8 cellular contexts compared by ENCODE assay signal in genomic region chr2:233419626-233420431, GRCh38.
A peak's percentile ranks its signal among the peaks of the same experiment; 100 is the strongest.
DNase-seq lines count a peak whose midpoint lies in the region; FAIRE-seq and TF ChIP-seq lines count a peak whose summit lies in the region.

No MANE protein-coding gene starts in this region.

- H2BK5ac ChIP-seq in H9 (ENCODE audit: insufficient read length, low read length): no peak overlapping the region

- H2BK20ac ChIP-seq in H9 (ENCODE audit: low read depth, low read length, poor library complexity, severe bottlenecking): no peak overlapping the region

- peak overlapping the region; percentile 21 for H3K18ac ChIP-seq in H9 (ENCODE audit: insufficient read length, low read depth, low read length)

- no peak overlapping the region for H2AK5ac ChIP-seq in H9 (ENCODE audit: insufficient read length, low read length)

- H3K27me3 Mint-ChIP-seq in H9 (ENCODE audit: low read depth): no peaks in the 10 kb centered on the region

- no peaks in the 10 kb centered on the region for H3K9me3 ChIP-seq in H9 (ENCODE audit: control insufficient read depth, low read depth, low read length)
- no peaks in the 10 kb centered on the region for H3K9me3 ChIP-seq in small intestine (ENCODE audit: control insufficient read depth, low read depth)
- no peaks in the 10 kb centered on the region for H3K9me3 ChIP-seq in A673 (ENCODE audit: low read depth, low read length, poor library complexity, severe bottlenecking)

- peaks cover 32 to 41% of the 10 kb centered on the region in 2 experiments for H3K4me1 Mint-ChIP-seq in H9

- H3K36me3 Mint-ChIP-seq in H9 (ENCODE audit: insufficient read depth in 1 of 3, low read depth in 3 of 3): no peaks in the 10 kb centered on the region; a peak in 1 of 7 replicates

- no peak for TF ChIP-seq CTCF in H9 (conservative IDR thresholded peaks at IDR 0.05)
- TF ChIP-seq CTCF in WI38 (IDR thresholded peaks at IDR 0.05; ENCODE audit: low read depth, low read length): no peak
- no peak for TF ChIP-seq CTCF in fibroblast of pulmonary artery (IDR thresholded peaks at IDR 0.05; ENCODE audit: low read length, missing control alignments)
- no peak for TF ChIP-seq CTCF in A673 (conservative IDR thresholded peaks at IDR 0.05; ENCODE audit: low read depth, low read length)

- no peak overlapping the region for H4K8ac ChIP-seq in H9 (replicated peaks; ENCODE audit: insufficient read length, low read depth, low read length)

- FAIRE-seq in small intestine (lab: Jason Lieb, UNC): no peak

- H4K5ac ChIP-seq in H9 (ENCODE audit: insufficient read length, low read depth, low read length): no peak overlapping the region

- BruUV-seq in A673 (replicated peaks; lab: Mats Ljungman, UMichigan): no TSS peak

- POLR2A ChIA-PET in A673 (lab: Charles Lee; ENCODE audit: low non-redundant PET): no interaction called here

- H3K23ac ChIP-seq in H9 (ENCODE audit: insufficient read length, low read depth, low read length): no peak overlapping the region

- H3K4me1 ChIP-seq in H9 (ENCODE audit: insufficient read depth, low read length) (peaks cover 8% of the 10 kb centered on the region; the same call in 1 of the 2 replicates), small intestine (ENCODE audit: control insufficient read depth in 2 of 2, insufficient read depth in 1 of 2, low read depth in 1 of 2, low read length in 1 of 2) (peaks cover 23 to 39% of the 10 kb centered on the region in 2 donors), A673 (ENCODE audit: insufficient read depth, low read length, poor library complexity, severe bottlenecking) (peaks cover 41% of the 10 kb centered on the region)

- no peak overlapping the region for H3K9ac ChIP-seq in H9 (ENCODE audit: extremely low read depth, insufficient read length, low read length)

- H3K4me2 ChIP-seq in H9 (ENCODE audit: insufficient read depth, insufficient read length, low read length): no peak overlapping the region

- no peak overlapping the region for H2BK12ac ChIP-seq in H9 (ENCODE audit: insufficient read length, low read depth, low read length)

- H3T11ph ChIP-seq in H9 (ENCODE audit: low read length): no peak overlapping the region

- no CpG with 5 or more reads among the region's 10 CpGs for WGBS in H9 (ENCODE audit: extremely low coverage, insufficient read length, low lambda C conversion rate)
- 64 to 84% (median 74%) methylated on average over 10 of the region's 10 CpGs for WGBS in small intestine, 3 donors

- peak overlapping the region; percentile 59 for H3K14ac ChIP-seq in H9 (ENCODE audit: insufficient read depth, low read length)

- no peak overlapping the region for H4K91ac ChIP-seq in H9 (ENCODE audit: insufficient read length, low read depth, low read length)

- H3K27ac Mint-ChIP-seq in H9: peak overlapping the region in 2 of 3 experiments; percentile 77 to 92; a peak in 6 of 7 replicates

- no peaks in the 10 kb centered on the region for H3K23me2 ChIP-seq in H9 (ENCODE audit: insufficient read length, low read depth, low read length, poor library complexity, severe bottlenecking)

- no peak overlapping the region for H2BK120ac ChIP-seq in H9 (ENCODE audit: low read depth, low read length, poor library complexity, severe bottlenecking)

- no peak overlapping the region for H3K56ac ChIP-seq in H9 (ENCODE audit: insufficient read length, low read depth, low read length)

- H4K20me1 ChIP-seq in H9 (ENCODE audit: control insufficient read depth, insufficient read depth, insufficient read length): peaks cover 2% of the 10 kb centered on the region

- no peak overlapping the region for H2BK15ac ChIP-seq in H9 (ENCODE audit: low read depth, low read length)

- no peak for DNase-seq in H9
- peak; percentile 23 for DNase-seq in fibroblast of pulmonary artery (ENCODE audit: low read depth)
- DNase-seq in stimulated activated naive CD4-positive, alpha-beta T cell treated with Interleukin-2 at 50 U/mL for 16 hours (lab: John Stamatoyannopoulos, UW): peak; percentile 25
- no peak for DNase-seq in NCI-H2196 treated with DMSO at 0.1 percent for 48 hours (lab: John Stamatoyannopoulos, UW; ENCODE audit: unreplicated experiment)
- no peak for DNase-seq in mucosa of gallbladder (ENCODE audit: low spot score)
- no peak for DNase-seq in small intestine
- no peak for DNase-seq in A673 (ENCODE audit: low spot score)

- CTCF ChIA-PET in A673 (lab: Charles Lee): no interaction called here

- H3K27me3 ChIP-seq in H9 (ENCODE audit: insufficient read depth, low read length) (no peaks in the 10 kb centered on the region), small intestine (ENCODE audit: control insufficient read depth in 2 of 2, insufficient read depth in 2 of 2, low read length in 2 of 2) (no peaks in the 10 kb centered on the region), A673 (replicated peaks; ENCODE audit: insufficient read depth, low read depth, low read length, poor library complexity) (no peaks in the 10 kb centered on the region)

- H3K79me1 ChIP-seq in H9 (ENCODE audit: insufficient read depth, low read depth, low read length, poor library complexity, severe bottlenecking): no peaks in the 10 kb centered on the region

- H2AFZ ChIP-seq in H9 (ENCODE audit: low read length): no peak overlapping the region

- no peaks in the 10 kb centered on the region for H3K79me2 ChIP-seq in H9 (ENCODE audit: insufficient read depth, low read length)

- no peak overlapping the region for H3K4ac ChIP-seq in H9 (ENCODE audit: low read depth, low read length)

- intact Hi-C loops in A673 (cut with micrococcal nuclease; ENCODE audit: unreplicated experiment): no loop called here

- H3K4me3 ChIP-seq in WI38 (ENCODE audit: low read depth, low read length) (peak overlapping the region; percentile 33), fibroblast of pulmonary artery (replicated peaks; ENCODE audit: low read depth, low read length) (no peak overlapping the region), small intestine (ENCODE audit: low read depth in 1 of 2, low read length in 2 of 2) (no peak overlapping the region), A673 (ENCODE audit: low read depth, low read length, poor library complexity, severe bottlenecking) (no peak overlapping the region)

- H3K4me3 Mint-ChIP-seq in H9: peak overlapping the region in 1 of 2 experiments; percentile 45; a peak in 2 of 5 replicates

- H3K36me3 ChIP-seq in small intestine (ENCODE audit: control insufficient read depth in 2 of 2, insufficient read depth in 2 of 2, low read length in 2 of 2) (no peaks in the 10 kb centered on the region), A673 (ENCODE audit: insufficient read depth, low read length, poor library complexity, severe bottlenecking) (no peaks in the 10 kb centered on the region)

- H3K27ac ChIP-seq in H9 (ENCODE audit: insufficient read length, low read depth, low read length): no peak overlapping the region
- peak overlapping the region in 1 of 2 donors; percentile 63 for H3K27ac ChIP-seq in small intestine (ENCODE audit: low read depth in 1 of 2, low read length in 1 of 2)
- H3K27ac ChIP-seq in A673 (ENCODE audit: low read depth, low read length, poor library complexity, severe bottlenecking): no peak overlapping the region

- H3K9me3 Mint-ChIP-seq in H9: no peaks in the 10 kb centered on the region

Comparison
In these comparisons a context has a peak if more than half of its experiments do, and no peak if none do; other contexts are left out.
1. DNase-seq: peak in fibroblast of pulmonary artery (single experiment) and stimulated activated naive CD4-positive, alpha-beta T cell treated with Interleukin-2 at 50 U/mL for 16 hours (single experiment); none in H9 (single experiment), NCI-H2196 treated with DMSO at 0.1 percent for 48 hours (single experiment), mucosa of gallbladder (single experiment), small intestine (single experiment) and A673 (single experiment).